17 cellular contexts compared by ENCODE assay signal in genomic region chr14:94462763-94463572, GRCh38. TPM values are rescaled to one million over a fixed set of nuclear protein-coding genes. Genes with fewer than 3 reads are reported as not detected.
A peak's percentile ranks its signal among the peaks of the same experiment; 100 is the strongest.
DNase-seq lines count a peak whose midpoint lies in the region; ATAC-seq and TF ChIP-seq lines count a peak whose summit lies in the region.
"Had no signal": no experiment of that assay in that cellular context is flagged by ENCODE, and none has a peak within 500 bp of the region (broad histone marks: within the 10 kb centered on the region; RNA-seq: fewer than 3 reads in every experiment).

No MANE protein-coding gene starts in this region.

- TF ChIP-seq CTCF in H9 (conservative IDR thresholded peaks at IDR 0.05), result no peak
- TF ChIP-seq CTCF in right lobe of liver (IDR thresholded peaks at IDR 0.05), result peak in 1 of 4 donors; percentile 8
- TF ChIP-seq CTCF in GM13977 (IDR thresholded peaks at IDR 0.05; ENCODE audit: extremely low read depth, insufficient read depth, missing control alignments), result no peak

- H3K79me2 ChIP-seq in H9 (ENCODE audit: insufficient read depth, low read length), result no peaks in the 10 kb centered on the region

- no peak overlapping the region for H4K91ac ChIP-seq in H9 (ENCODE audit: insufficient read length, low read depth, low read length)

- H3K4me1 ChIP-seq in H9 (ENCODE audit: insufficient read depth, low read length), result no peaks in the 10 kb centered on the region
- H3K4me1 ChIP-seq in right lobe of liver, result peaks cover 0 to 25% (median 6%) of the 10 kb centered on the region in 4 donors

- H3K79me1 ChIP-seq in H9 (ENCODE audit: insufficient read depth, low read depth, low read length, poor library complexity, severe bottlenecking), result no peaks in the 10 kb centered on the region

- intact Hi-C loops in right lobe of liver (cut with DNase I), result no loop called here

- no peak overlapping the region for H4K5ac ChIP-seq in H9 (ENCODE audit: insufficient read length, low read depth, low read length)

- no peak overlapping the region for H2AK5ac ChIP-seq in H9 (ENCODE audit: insufficient read length, low read length)

- H3K27me3 Mint-ChIP-seq in H9 (ENCODE audit: low read depth), result peaks cover 12% of the 10 kb centered on the region
- H3K27me3 Mint-ChIP-seq: B cell had no signal

- no peak overlapping the region for H2BK5ac ChIP-seq in H9 (ENCODE audit: insufficient read length, low read length)

- H2BK12ac ChIP-seq in H9 (ENCODE audit: insufficient read length, low read depth, low read length), result no peak overlapping the region

- no peak overlapping the region for H3K14ac ChIP-seq in H9 (ENCODE audit: insufficient read depth, low read length)

- peaks cover 8 to 10% of the 10 kb centered on the region in 2 experiments; a peak in 3 of 4 replicates for H3K4me1 Mint-ChIP-seq in H9

- H4K20me1 ChIP-seq in H9 (ENCODE audit: control insufficient read depth, insufficient read depth, insufficient read length), result no peaks in the 10 kb centered on the region
- H4K20me1 ChIP-seq: BLaER1 treated with 17β-estradiol and CSF1 and Interleukin-3, amounts not matched to agents 10 nM and 100 nM had no signal

- peaks cover 20 to 22% of the 10 kb centered on the region in 2 experiments for H3K9me3 Mint-ChIP-seq in H9

- no peak overlapping the region for H3K27ac Mint-ChIP-seq in H9
- H3K27ac Mint-ChIP-seq: B cell; CD8-positive, alpha-beta T cell; HFFc6 had no signal

- no peak overlapping the region for H3K4me3 ChIP-seq in right lobe of liver
- H3K4me3 ChIP-seq: BLaER1 treated with 17β-estradiol and CSF1 and Interleukin-3, amounts not matched to agents 10 nM and 100 nM; GM23248 had no signal

- no peaks in the 10 kb centered on the region for H3K27me3 ChIP-seq in H9 (ENCODE audit: insufficient read depth, low read length)
- H3K27me3 ChIP-seq in right lobe of liver, result no peaks in the 10 kb centered on the region
- H3K27me3 ChIP-seq: BLaER1 treated with 17β-estradiol and CSF1 and Interleukin-3, amounts not matched to agents 10 nM and 100 nM had no signal

- DNase-seq in H9 (peak; percentile 1), islet precursor cell (peak; percentile 8), right lobe of liver (peak; percentile 60 to 92 (median 85)), DMS53 (lab: John Stamatoyannopoulos, UW) (no peak), GM13977 (ENCODE audit: low spot score) (no peak)
- DNase-seq: COR-L47, DMS 273 treated with DMSO at 0.1 percent for 48 hours, GM23248, HFFc6 had no signal

- H3K56ac ChIP-seq in H9 (ENCODE audit: insufficient read length, low read depth, low read length), result no peak overlapping the region

- peaks cover 0 to 14% (median 6%) of the 10 kb centered on the region in 3 experiments; a peak in 4 of 7 replicates for H3K36me3 Mint-ChIP-seq in H9 (ENCODE audit: insufficient read depth in 1 of 3, low read depth in 3 of 3)
- H3K36me3 Mint-ChIP-seq: CD8-positive, alpha-beta T cell had no signal

- in situ Hi-C loops in GM13977 (cut with MboI; ENCODE audit: low pct_unique_long_range_greater_than_20kb, low sequenced_read_pairs, unreplicated experiment), result no loop called here

- no peak overlapping the region for H2AFZ ChIP-seq in H9 (ENCODE audit: low read length)
- H2AFZ ChIP-seq: GM23248 had no signal

- no peak overlapping the region for H3T11ph ChIP-seq in H9 (ENCODE audit: low read length)

- H3K23me2 ChIP-seq in H9 (ENCODE audit: insufficient read length, low read depth, low read length, poor library complexity, severe bottlenecking), result no peaks in the 10 kb centered on the region

- H2BK20ac ChIP-seq in H9 (ENCODE audit: low read depth, low read length, poor library complexity, severe bottlenecking), result no peak overlapping the region

- H3K9ac ChIP-seq in H9 (ENCODE audit: extremely low read depth, insufficient read length, low read length), result no peak overlapping the region
- H3K9ac ChIP-seq: BLaER1 treated with 17β-estradiol and CSF1 and Interleukin-3, amounts not matched to agents 10 nM and 100 nM; GM23248 had no signal

- H3K4me3 Mint-ChIP-seq in H9, result no peak overlapping the region
- H3K4me3 Mint-ChIP-seq: B cell; CD8-positive, alpha-beta T cell; HFFc6 had no signal

- TF ChIP-seq POLR2A in Raji (IDR thresholded peaks at IDR 0.05; ENCODE audit: insufficient read depth, low read depth, low read length), result 0 out of 2 replicates have a peak, but pooled peaks have one; percentile 3
- no peak for TF ChIP-seq POLR2A in right lobe of liver (IDR thresholded peaks at IDR 0.05)

- H3K4me2 ChIP-seq in H9 (ENCODE audit: insufficient read depth, insufficient read length, low read length), result no peak overlapping the region
- H3K4me2 ChIP-seq: BLaER1 treated with 17β-estradiol and CSF1 and Interleukin-3, amounts not matched to agents 10 nM and 100 nM had no signal

- no peak overlapping the region for H2BK15ac ChIP-seq in H9 (ENCODE audit: low read depth, low read length)

- H3K18ac ChIP-seq in H9 (ENCODE audit: insufficient read length, low read depth, low read length), result no peak overlapping the region

- ATAC-seq in right lobe of liver (peak; percentile 90 to 98 (median 92)), esophagus mucosa (no peak)
- ATAC-seq: CD8-positive, alpha-beta T cell; HCT116 had no signal

- H3K9me3 ChIP-seq in H9 (ENCODE audit: control insufficient read depth, low read depth, low read length), result no peaks in the 10 kb centered on the region
- no peaks in the 10 kb centered on the region for H3K9me3 ChIP-seq in right lobe of liver

- H3K4ac ChIP-seq in H9 (ENCODE audit: low read depth, low read length), result no peak overlapping the region

- no peaks in the 10 kb centered on the region for H3K36me3 ChIP-seq in right lobe of liver
- H3K36me3 ChIP-seq: BLaER1 treated with 17β-estradiol and CSF1 and Interleukin-3, amounts not matched to agents 10 nM and 100 nM had no signal

- no peak overlapping the region for H3K27ac ChIP-seq in H9 (ENCODE audit: insufficient read length, low read depth, low read length)
- H3K27ac ChIP-seq in right lobe of liver, result peak overlapping the region; percentile 16 to 90 (median 59)
- H3K27ac ChIP-seq: BLaER1 treated with 17β-estradiol and CSF1 and Interleukin-3, amounts not matched to agents 10 nM and 100 nM; GM23248 had no signal

- no peak overlapping the region for H2BK120ac ChIP-seq in H9 (ENCODE audit: low read depth, low read length, poor library complexity, severe bottlenecking)

- no peak overlapping the region for H4K8ac ChIP-seq in H9 (replicated peaks; ENCODE audit: insufficient read length, low read depth, low read length)

- no CpG with 5 or more reads among the region's 7 CpGs for WGBS in H9 (ENCODE audit: extremely low coverage, insufficient read length, low lambda C conversion rate)
- WGBS in right lobe of liver (ENCODE audit: insufficient coverage, low coverage, low lambda C conversion rate, missing lambda C conversion rate), result 32% methylated on average over 6 of the region's 7 CpGs

- no peak overlapping the region for H3K23ac ChIP-seq in H9 (ENCODE audit: insufficient read length, low read depth, low read length)

RNA-seq across cellular contexts. Expression of gene SERPINA11, which starts 10.4 kb away (rescaled TPM):
- total RNA-seq in H9 (2021) (not detected in 2 replicates), right lobe of liver (100 to 1,000 TPM in 4 of 6 experiments, 10 to 100 TPM in 2; 79.7 to 414 (median 172) TPM), esophagus mucosa (0.40 TPM)
- total RNA-seq: A172; B cell; CD8-positive, alpha-beta T cell; GM23248; H4; HFFc6 had no signal

RNA-seq across cellular contexts. Expression of gene SERPINA9, which starts 13.0 kb away (rescaled TPM):
- total RNA-seq in H9 (2021) (not detected in 2 replicates), right lobe of liver (under 1 TPM in 1 of 6 experiments, not detected in 5; 0.18 TPM), esophagus mucosa (0.12 TPM)
- total RNA-seq: A172; CD8-positive, alpha-beta T cell; GM23248; H4; HFFc6 had no signal

RNA-seq across cellular contexts. Expression of gene SERPINA12, which starts 46.3 kb away (rescaled TPM):
- total RNA-seq in H9 (2021) (not detected in 2 replicates), right lobe of liver (1 to 10 TPM in 1 of 6 experiments, under 1 TPM in 2, not detected in 3; 0.26 to 2.8 (median 0.39) TPM), esophagus mucosa (not detected)
- total RNA-seq: A172; B cell; CD8-positive, alpha-beta T cell; GM23248; H4; HFFc6 had no signal

Comparison
In these comparisons a context has a peak if more than half of its experiments do, and no peak if none do; other contexts are left out.
1. DNase-seq: peak in H9 (single experiment), islet precursor cell (single experiment) and right lobe of liver (3 of 3); none in DMS53 (single experiment) and GM13977 (single experiment).
2. RNA of gene SERPINA11, which starts 10.4 kb away (total RNA-seq): 79.7 to 414 TPM in right lobe of liver; 0.40 TPM in esophagus mucosa (single experiment) and not detected in H9; every median in the first group is over 10 times any median in the second.